ENCODE assay signal across 1 cellular context in the genomic region with DNA sequence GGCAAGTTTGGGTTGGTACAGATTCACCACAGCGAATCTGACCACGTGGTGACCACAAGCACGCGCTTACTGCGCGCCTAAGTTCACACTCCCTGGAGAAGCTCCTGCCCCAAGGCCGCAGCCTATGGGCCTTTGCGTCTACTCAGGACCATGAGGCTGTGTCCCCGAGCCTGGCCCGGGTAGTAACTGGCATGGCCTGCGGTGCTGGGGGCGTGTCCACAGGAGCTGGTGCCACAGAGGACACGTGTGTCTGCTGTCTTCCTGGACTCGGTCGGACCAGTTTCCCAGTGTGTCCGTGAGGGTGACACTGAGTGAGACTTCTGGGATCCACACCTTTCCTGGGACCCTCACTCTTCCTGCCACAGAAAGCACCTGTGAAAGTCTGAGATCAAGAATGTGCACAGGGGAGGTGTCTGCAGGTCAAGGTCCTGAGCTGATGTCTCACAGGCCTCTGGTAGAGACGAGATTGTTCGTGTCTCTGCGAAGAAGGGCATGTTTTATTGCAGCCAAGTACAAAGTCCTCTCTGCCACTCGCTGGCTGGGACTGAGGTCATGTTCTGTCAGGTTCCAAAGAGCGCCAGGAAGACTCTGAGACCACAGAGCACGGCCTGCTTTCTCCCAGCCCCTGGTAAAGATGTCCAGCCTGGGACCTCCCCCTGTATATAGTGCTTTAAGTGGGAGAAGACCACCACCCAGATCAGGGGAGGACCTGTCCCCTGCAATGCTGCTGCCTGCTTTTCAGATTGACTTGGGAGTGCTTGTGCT.
TF ChIP-seq lines count a peak whose summit lies in the region.

No MANE protein-coding gene starts in this region.

TF ChIP-seq in HepG2, 621 proteins besides CTCF, POLR2A, EP300 and RAD21 (continued from another document and continues in another):
- TF ChIP-seq ZBTB25 (CRISPR knock-in tag; IDR thresholded peaks at IDR 0.05): 0 out of 2 replicates have a peak, but pooled peaks have one; percentile 58
- TF ChIP-seq ZMYM4 (CRISPR knock-in tag; IDR thresholded peaks at IDR 0.05): peak; percentile 50; the same call in 1 of the 2 replicates
- TF ChIP-seq RNF2 (conservative IDR thresholded peaks at IDR 0.05; ENCODE audit: low read depth): 0 out of 2 replicates have a peak, but pooled peaks have one; percentile 45
- peak; percentile 68 for TF ChIP-seq MED8 (CRISPR knock-in tag; IDR thresholded peaks at IDR 0.05; ENCODE audit: insufficient replicate concordance)
- TF ChIP-seq ZNF441 (CRISPR knock-in tag; IDR thresholded peaks at IDR 0.05; ENCODE audit: borderline replicate concordance): peak; percentile 22; the same call in 1 of the 2 replicates
- TF ChIP-seq, protein P1, sequence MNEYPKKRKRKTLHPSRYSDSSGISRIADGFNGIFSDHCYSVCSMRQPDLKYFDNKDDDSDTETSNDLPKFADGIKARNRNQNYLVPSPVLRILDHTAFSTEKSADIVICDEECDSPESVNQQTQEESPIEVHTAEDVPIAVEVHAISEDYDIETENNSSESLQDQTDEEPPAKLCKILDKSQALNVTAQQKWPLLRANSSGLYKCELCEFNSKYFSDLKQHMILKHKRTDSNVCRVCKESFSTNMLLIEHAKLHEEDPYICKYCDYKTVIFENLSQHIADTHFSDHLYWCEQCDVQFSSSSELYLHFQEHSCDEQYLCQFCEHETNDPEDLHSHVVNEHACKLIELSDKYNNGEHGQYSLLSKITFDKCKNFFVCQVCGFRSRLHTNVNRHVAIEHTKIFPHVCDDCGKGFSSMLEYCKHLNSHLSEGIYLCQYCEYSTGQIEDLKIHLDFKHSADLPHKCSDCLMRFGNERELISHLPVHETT (CRISPR knock-in tag; conservative IDR thresholded peaks at IDR 0.05): no peak
- TF ChIP-seq ZNF432 (CRISPR knock-in tag; IDR thresholded peaks at IDR 0.05; ENCODE audit: borderline replicate concordance): no peak
- TF ChIP-seq HNF4G (IDR thresholded peaks at IDR 0.05; ENCODE audit: borderline replicate concordance, low read depth, low read length): peak; percentile 95
- TF ChIP-seq HNF4G (CRISPR knock-in tag; IDR thresholded peaks at IDR 0.05; ENCODE audit: borderline replicate concordance, low read depth): peak; percentile 98
- TF ChIP-seq HOMEZ (CRISPR knock-in tag; IDR thresholded peaks at IDR 0.05; ENCODE audit: low read depth): no peak
- TF ChIP-seq ZSCAN29 (CRISPR knock-in tag; conservative IDR thresholded peaks at IDR 0.05): no peak
- no peak for TF ChIP-seq ZNF318 (CRISPR knock-in tag; IDR thresholded peaks at IDR 0.05)
- peak; percentile 16; the same call in 1 of the 2 replicates for TF ChIP-seq SPEN (CRISPR knock-in tag; IDR thresholded peaks at IDR 0.05; ENCODE audit: low read depth)
- TF ChIP-seq ZNF230 (CRISPR knock-in tag; IDR thresholded peaks at IDR 0.05): peak; percentile 63; the same call in 1 of the 2 replicates
- no peak for TF ChIP-seq HNRNPK (IDR thresholded peaks at IDR 0.05; ENCODE audit: low read depth, low read length, poor library complexity, severe bottlenecking)
- no peak for TF ChIP-seq CBX1 (IDR thresholded peaks at IDR 0.05; ENCODE audit: low read depth)
- TF ChIP-seq ZSCAN20 (CRISPR knock-in tag; IDR thresholded peaks at IDR 0.05; ENCODE audit: borderline replicate concordance): no peak
- peak; percentile 76 for TF ChIP-seq SKIL (CRISPR knock-in tag; IDR thresholded peaks at IDR 0.05; ENCODE audit: borderline replicate concordance)
- peak; percentile 29; the same call in 1 of the 2 replicates for TF ChIP-seq SP5 (CRISPR knock-in tag; IDR thresholded peaks at IDR 0.05; ENCODE audit: borderline replicate concordance, low read depth)
- peak; percentile 85 for TF ChIP-seq MED1 (CRISPR knock-in tag; IDR thresholded peaks at IDR 0.05)
- TF ChIP-seq ZNF296 (CRISPR knock-in tag; conservative IDR thresholded peaks at IDR 0.05): no peak
- TF ChIP-seq KLF16 (CRISPR knock-in tag; IDR thresholded peaks at IDR 0.05): peak in 1 of 2 experiments; percentile 40; a peak in 2 of 4 replicates
- TF ChIP-seq ZHX1 (CRISPR knock-in tag; IDR thresholded peaks at IDR 0.05; ENCODE audit: low read depth): peak; percentile 76
- TF ChIP-seq ZNF574 (CRISPR knock-in tag; IDR thresholded peaks at IDR 0.05): peak; percentile 70
- TF ChIP-seq ZNF431 (CRISPR knock-in tag; IDR thresholded peaks at IDR 0.05; ENCODE audit: borderline replicate concordance, low read depth): peak; percentile 22; the same call in 1 of the 2 replicates
- no peak for TF ChIP-seq KLF13 (CRISPR knock-in tag; IDR thresholded peaks at IDR 0.05)
- no peak for TF ChIP-seq ZNF879 (CRISPR knock-in tag; IDR thresholded peaks at IDR 0.05)
- TF ChIP-seq RBM39 (IDR thresholded peaks at IDR 0.05; ENCODE audit: low read depth, low read length, poor library complexity, severe bottlenecking): peak; percentile 18
- TF ChIP-seq DNMT3B (CRISPR knock-in tag; conservative IDR thresholded peaks at IDR 0.05): no peak
- TF ChIP-seq RBFOX2 (IDR thresholded peaks at IDR 0.05; ENCODE audit: low read depth, low read length): 0 out of 2 replicates have a peak, but pooled peaks have one; percentile 34
- TF ChIP-seq ZNF670 (CRISPR knock-in tag; IDR thresholded peaks at IDR 0.05; ENCODE audit: borderline replicate concordance): no peak
- no peak for TF ChIP-seq ZNF746 (CRISPR knock-in tag; IDR thresholded peaks at IDR 0.05)
- peak; percentile 36; the same call in 1 of the 2 replicates for TF ChIP-seq HMG20A (CRISPR knock-in tag; IDR thresholded peaks at IDR 0.05; ENCODE audit: borderline replicate concordance)
- no peak for TF ChIP-seq ZFP36 (IDR thresholded peaks at IDR 0.05; ENCODE audit: borderline replicate concordance, low read depth, low read length, partially characterized antibody)
